9 cellular contexts compared by ENCODE assay signal in the genomic region with DNA sequence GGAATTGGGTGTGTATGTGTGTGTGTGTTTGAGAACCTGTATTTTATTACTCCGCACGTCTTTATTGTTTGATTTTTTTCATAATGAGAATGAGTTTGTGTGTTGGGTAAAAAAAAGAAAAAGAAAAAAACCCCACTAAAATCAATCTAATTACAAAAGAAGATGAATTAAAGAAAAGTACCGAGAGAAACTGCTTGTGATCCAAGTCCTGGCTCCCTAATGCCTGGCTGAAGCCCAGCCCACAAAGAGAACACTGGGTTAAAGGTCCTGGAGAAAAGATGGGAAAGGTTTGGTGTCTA. TPM values are rescaled to one million over a fixed set of nuclear protein-coding genes. Genes with fewer than 3 reads are reported as not detected.
DNase-seq lines count a peak whose midpoint lies in the region; ATAC-seq, FAIRE-seq and TF ChIP-seq lines count a peak whose summit lies in the region.
"Had no signal": no experiment of that assay in that cellular context is flagged by ENCODE, and none has a peak within 500 bp of the region (broad histone marks: within the 10 kb centered on the region; RNA-seq: fewer than 3 reads in every experiment).

No MANE protein-coding gene starts in this region.

- in situ Hi-C loops in astrocyte of the cerebellum (cut with HindIII; ENCODE audit: low sequenced_read_pairs) (no loop called here), HepG2 (cut with HindIII; ENCODE audit: extremely low pct_ligation_motif_present, low pct_unique_long_range_greater_than_20kb) (loop anchor here (25.0 kb wide), 1 partner anchor 831 kb away; a partner anchor contains a TSS)

- FAIRE-seq in HepG2 (lab: Jason Lieb, UNC), result no peak
- FAIRE-seq: TTC549 had no signal

- BruUV-seq in HepG2 (replicated peaks; lab: Mats Ljungman, UMichigan), result TSS peak; percentile 83

- no peaks in the 10 kb centered on the region for H3K9me2 ChIP-seq in SK-N-SH

- POLR2A ChIA-PET in SK-N-SH (lab: Yijun Ruan, JAX) (interaction anchor here (1.5 to 3.9 kb wide), 2 partner anchors 15 to 20 kb away, joined by 4 to 34 read pairs; a partner anchor contains a TSS), HepG2 (lab: Yijun Ruan, JAX) (interaction anchor here (0.6 to 18.7 kb wide), 30 partner anchors 11 to 1123 kb away, joined by 3 to 1053 read pairs (median 4); a partner anchor contains a TSS)

- peak overlapping the region; percentile 96 for H3K4me2 ChIP-seq in SK-N-SH
- peak overlapping the region; percentile 96 for H3K4me2 ChIP-seq in HepG2 (ENCODE audit: low read depth, low read length)

- 56% methylated on average over 3 of the region's 3 CpGs for WGBS in SK-N-SH (ENCODE audit: low lambda C conversion rate)
- 1% methylated on average over 3 of the region's 3 CpGs for WGBS in HepG2 (ENCODE audit: low lambda C conversion rate)

- H3K4me1 ChIP-seq in SK-N-SH (ENCODE audit: control insufficient read depth in 1 of 2, insufficient read depth in 2 of 2, low read depth in 1 of 2, low read length in 1 of 2), result peaks cover 13 to 31% of the 10 kb centered on the region in 2 experiments
- peaks cover 60% of the 10 kb centered on the region for H3K4me1 ChIP-seq in HepG2 (ENCODE audit: insufficient read depth, low read length)

- H3K9ac ChIP-seq in SK-N-SH (peak overlapping the region; percentile 95), HepG2 (ENCODE audit: insufficient read depth, low read depth, low read length) (peak overlapping the region; percentile 99)

- intact Hi-C loops in HepG2 (cut with micrococcal nuclease; ENCODE audit: unreplicated experiment), result loop anchor here (1.0 to 10.0 kb wide), 4 partner anchors 15 to 989 kb away; a partner anchor contains a TSS

- peak overlapping the region; percentile 93 to 97 for H3K4me3 ChIP-seq in SK-N-SH (ENCODE audit: low read depth in 2 of 2, low read length in 1 of 2)
- H3K4me3 ChIP-seq in astrocyte of the cerebellum (ENCODE audit: low read depth, low read length), result peak overlapping the region; percentile 67
- H3K4me3 ChIP-seq in HepG2 (replicated peaks in 1 of 3; ENCODE audit: insufficient read depth in 1 of 3, low read depth in 2 of 3, low read length in 3 of 3), result peak overlapping the region; percentile 95 to 99 (median 96)

- TF ChIP-seq POLR2A in HepG2 (IDR thresholded peaks at IDR 0.05; ENCODE audit: insufficient read depth in 1 of 2, low read depth in 2 of 2, low read length in 2 of 2), result no peak

- TF ChIP-seq CTCF in SK-N-SH (IDR thresholded peaks at IDR 0.05) (no peak), astrocyte of the cerebellum (IDR thresholded peaks at IDR 0.05; ENCODE audit: low read depth, low read length, missing control alignments) (no peak), HepG2 (CRISPR knock-in tag; IDR thresholded peaks at IDR 0.05) (no peak)

- TF ChIP-seq EP300 in SK-N-SH (IDR thresholded peaks at IDR 0.05; ENCODE audit: borderline replicate concordance in 1 of 2, low read depth in 1 of 2, low read length in 1 of 2) (no peak), HepG2 (IDR thresholded peaks at IDR 0.05; ENCODE audit: low read depth in 2 of 2, low read length in 2 of 2) (no peak), HepG2 (CRISPR knock-in tag; IDR thresholded peaks at IDR 0.05; ENCODE audit: borderline replicate concordance) (no peak)

- DNase-seq in SK-N-SH (no peak), astrocyte of the cerebellum (ENCODE audit: low read depth) (no peak), HepG2 (ENCODE audit: low spot score) (no peak), midbrain (lab: John Stamatoyannopoulos, UW) (no peak), NCI-H2107 (lab: John Stamatoyannopoulos, UW) (no peak)

- H3K36me3 ChIP-seq in SK-N-SH (replicated peaks in 1 of 2; ENCODE audit: control insufficient read depth in 1 of 2, insufficient read depth in 2 of 2, low read length in 1 of 2) (peaks cover 18 to 25% of the 10 kb centered on the region in 2 experiments), HepG2 (replicated peaks in 1 of 2; ENCODE audit: control insufficient read depth in 1 of 2, insufficient read depth in 2 of 2, low read length in 2 of 2) (peaks cover 26 to 34% of the 10 kb centered on the region in 2 experiments)

- H4K20me1 ChIP-seq in SK-N-SH (ENCODE audit: insufficient read depth) (peaks cover 12% of the 10 kb centered on the region; the same call in 1 of the 2 replicates), HepG2 (ENCODE audit: insufficient read depth, low read length) (no peaks in the 10 kb centered on the region)

- peak overlapping the region; percentile 76 to 93 for H3K27ac ChIP-seq in SK-N-SH (ENCODE audit: low read depth in 2 of 2, low read length in 1 of 2)
- H3K27ac ChIP-seq in HepG2 (ENCODE audit: extremely low read length, insufficient read depth, low read length), result peak overlapping the region; percentile 87
- H3K27ac ChIP-seq in temporal lobe (ENCODE audit: low read depth, low read length), result peak overlapping the region; percentile 72

- peak overlapping the region; percentile 93 for H2AFZ ChIP-seq in SK-N-SH (ENCODE audit: low read depth)
- peak overlapping the region; percentile 90 for H2AFZ ChIP-seq in HepG2 (ENCODE audit: low read length)

- TF ChIP-seq RAD21 in SK-N-SH (IDR thresholded peaks at IDR 0.05; ENCODE audit: low read length) (no peak), HepG2 (CRISPR knock-in tag; IDR thresholded peaks at IDR 0.05) (no peak)

- H3K9me3 ChIP-seq in SK-N-SH, result no peaks in the 10 kb centered on the region
- H3K9me3 ChIP-seq in HepG2 (ENCODE audit: low read length), result no peaks in the 10 kb centered on the region

- H3F3A ChIP-seq in SK-N-SH (replicated peaks; ENCODE audit: insufficient read depth), result peaks cover 21% of the 10 kb centered on the region

- CTCF ChIA-PET in SK-N-SH (lab: Yijun Ruan, JAX), result interaction anchor here (0.9 to 3.6 kb wide), 7 partner anchors 9 to 42 kb away, joined by 3 to 12 read pairs (median 4); a partner anchor contains a TSS
- CTCF ChIA-PET in HepG2 (lab: Yijun Ruan, JAX; ENCODE audit: low intra/inter-chr PET ratio, low total read pairs), result interaction anchor here (1.3 kb wide), 1 partner anchor 16 kb away, joined by 4 read pairs; a partner anchor contains a TSS

- H3K79me2 ChIP-seq in SK-N-SH (ENCODE audit: insufficient read depth) (peaks cover 48% of the 10 kb centered on the region), HepG2 (ENCODE audit: insufficient read depth, low read length) (peaks cover 34% of the 10 kb centered on the region)

- no peak for ATAC-seq in SK-N-SH treated with all-trans-retinoic acid at 6 μM for 48 hours
- ATAC-seq in HepG2, result no peak
- ATAC-seq in HG03175 (IDR thresholded peaks at IDR 0.05; ENCODE audit: unreplicated experiment), result no peak

- H3K27me3 ChIP-seq in SK-N-SH (ENCODE audit: insufficient read depth) (no peaks in the 10 kb centered on the region), HepG2 (ENCODE audit: control insufficient read depth in 1 of 2, insufficient read depth in 2 of 2, low read length in 2 of 2) (no peaks in the 10 kb centered on the region; a peak in 1 of 5 replicates)

RNA-seq across cellular contexts. Expression of a gene that starts 0.6 kb away (rescaled TPM):
- polyA plus RNA-seq in SK-N-SH (2012; rRNA removed) (30.6 and 49.4 TPM in 2 replicates), HepG2 (2011; rRNA removed) (49.8 and 58.5 TPM in 2 replicates)
- 27.9 and 35.0 TPM in 2 replicates for polyA plus RNA-seq in SK-N-SH (2012; cell fraction: cytosol; rRNA removed)
- polyA plus RNA-seq in SK-N-SH (2012; cell fraction: nucleus; rRNA removed), result 84.6 and 96.8 TPM in 2 replicates
- total RNA-seq in HepG2 (2016; rRNA removed; fragmentation: Illumina TruSeq; extraction: Trizol) (26.6 and 28.1 TPM in 2 replicates), temporal lobe (11.1 TPM)
- total RNA-seq in HepG2 (2016; cell fraction: cytosol; rRNA removed; fragmentation: Illumina TruSeq; extraction: Trizol; ENCODE audit: low read depth), result 5.8 and 7.1 TPM in 2 replicates
- total RNA-seq in HepG2 (2016; cell fraction: insoluble cytoplasmic fraction; rRNA removed; fragmentation: Illumina TruSeq; extraction: Trizol), result 23.5 and 29.8 TPM in 2 replicates
- total RNA-seq in HepG2 (2016; cell fraction: membrane; rRNA removed; fragmentation: Illumina TruSeq; extraction: Trizol), result 24.4 and 25.0 TPM in 2 replicates
- total RNA-seq in HepG2 (2016; cell fraction: nucleus; rRNA removed; fragmentation: Illumina TruSeq; extraction: Trizol), result 38.0 and 39.0 TPM in 2 replicates
- polyA plus RNA-seq in HepG2 (2011; cell fraction: cytosol; rRNA removed), result 47.5 and 52.5 TPM in 2 replicates
- 125 and 134 TPM in 2 replicates for polyA plus RNA-seq in HepG2 (2011; cell fraction: nucleus; rRNA removed)
- polyA plus RNA-seq in HepG2 (2012), result 58.4 and 61.4 TPM in 2 replicates
- 5.0 and 5.6 TPM in 2 replicates for polyA plus RNA-seq in HepG2 (2016; cell fraction: cytosol; fragmentation: Illumina TruSeq; extraction: Trizol; ENCODE audit: low read depth)
- polyA plus RNA-seq in HepG2 (2016; cell fraction: insoluble cytoplasmic fraction; fragmentation: Illumina TruSeq; extraction: Trizol; ENCODE audit: low read depth), result 24.9 and 26.1 TPM in 2 replicates
- polyA plus RNA-seq in HepG2 (2016; cell fraction: membrane; fragmentation: Illumina TruSeq; extraction: Trizol; ENCODE audit: low read depth), result 16.9 and 17.1 TPM in 2 replicates
- polyA plus RNA-seq in HepG2 (2016; cell fraction: nucleus; fragmentation: Illumina TruSeq; extraction: Trizol; ENCODE audit: insufficient read depth, low read depth), result 62.1 and 68.2 TPM in 2 replicates
- 14.9 and 41.6 TPM in 2 replicates for polyA minus RNA-seq in HepG2 (2011; rRNA and poly(A)+ RNA removed; ENCODE audit: low replicate concordance)
- 15.1 and 17.5 TPM in 2 replicates for polyA minus RNA-seq in HepG2 (2011; cell fraction: cytosol; rRNA and poly(A)+ RNA removed)
- polyA minus RNA-seq in HepG2 (2011; cell fraction: nucleus; rRNA and poly(A)+ RNA removed), result 64.5 and 72.0 TPM in 2 replicates

RNA-seq across cellular contexts. Expression of a gene that starts 3.4 kb away (rescaled TPM):
- 6.6 and 7.4 TPM in 2 replicates for polyA plus RNA-seq in SK-N-SH (2012; rRNA removed)
- 3.5 and 3.7 TPM in 2 replicates for polyA plus RNA-seq in SK-N-SH (2012; cell fraction: cytosol; rRNA removed)
- 42.7 and 51.8 TPM in 2 replicates for polyA plus RNA-seq in SK-N-SH (2012; cell fraction: nucleus; rRNA removed)
- total RNA-seq in HepG2 (2016; rRNA removed; fragmentation: Illumina TruSeq; extraction: Trizol), result 8.3 and 16.5 TPM in 2 replicates
- total RNA-seq in HepG2 (2016; cell fraction: cytosol; rRNA removed; fragmentation: Illumina TruSeq; extraction: Trizol; ENCODE audit: low read depth), result 2.5 and 3.0 TPM in 2 replicates
- total RNA-seq in HepG2 (2016; cell fraction: insoluble cytoplasmic fraction; rRNA removed; fragmentation: Illumina TruSeq; extraction: Trizol), result 8.0 and 15.9 TPM in 2 replicates
- 7.4 and 8.8 TPM in 2 replicates for total RNA-seq in HepG2 (2016; cell fraction: membrane; rRNA removed; fragmentation: Illumina TruSeq; extraction: Trizol)
- 19.8 and 23.1 TPM in 2 replicates for total RNA-seq in HepG2 (2016; cell fraction: nucleus; rRNA removed; fragmentation: Illumina TruSeq; extraction: Trizol)
- 22.5 and 26.5 TPM in 2 replicates for polyA plus RNA-seq in HepG2 (2011; rRNA removed)
- polyA plus RNA-seq in HepG2 (2011; cell fraction: cytosol; rRNA removed), result 7.4 and 8.8 TPM in 2 replicates
- 76.6 and 82.6 TPM in 2 replicates for polyA plus RNA-seq in HepG2 (2011; cell fraction: nucleus; rRNA removed)
- polyA plus RNA-seq in HepG2 (2012), result 17.5 and 26.4 TPM in 2 replicates
- polyA plus RNA-seq in HepG2 (2016; cell fraction: cytosol; fragmentation: Illumina TruSeq; extraction: Trizol; ENCODE audit: low read depth), result 3.7 and 5.1 TPM in 2 replicates
- 11.7 and 14.7 TPM in 2 replicates for polyA plus RNA-seq in HepG2 (2016; cell fraction: insoluble cytoplasmic fraction; fragmentation: Illumina TruSeq; extraction: Trizol; ENCODE audit: low read depth)
- 7.2 and 7.4 TPM in 2 replicates for polyA plus RNA-seq in HepG2 (2016; cell fraction: membrane; fragmentation: Illumina TruSeq; extraction: Trizol; ENCODE audit: low read depth)
- 47.6 and 61.8 TPM in 2 replicates for polyA plus RNA-seq in HepG2 (2016; cell fraction: nucleus; fragmentation: Illumina TruSeq; extraction: Trizol; ENCODE audit: insufficient read depth, low read depth)
- 10.2 and 19.7 TPM in 2 replicates for polyA minus RNA-seq in HepG2 (2011; rRNA and poly(A)+ RNA removed; ENCODE audit: low replicate concordance)
- 2.6 and 4.5 TPM in 2 replicates for polyA minus RNA-seq in HepG2 (2011; cell fraction: cytosol; rRNA and poly(A)+ RNA removed)
- 55.5 and 56.2 TPM in 2 replicates for polyA minus RNA-seq in HepG2 (2011; cell fraction: nucleus; rRNA and poly(A)+ RNA removed)
- total RNA-seq in temporal lobe, result 3.0 TPM

RNA-seq across cellular contexts. Expression of a gene that starts 15.2 kb away (rescaled TPM):
- polyA plus RNA-seq in SK-N-SH (2012; rRNA removed) (266 and 444 TPM in 2 replicates), HepG2 (2011; rRNA removed) (524 and 560 TPM in 2 replicates)
- 167 and 172 TPM in 2 replicates for polyA plus RNA-seq in SK-N-SH (2012; cell fraction: cytosol; rRNA removed)
- polyA plus RNA-seq in SK-N-SH (2012; cell fraction: nucleus; rRNA removed), result 987 and 2,028 TPM in 2 replicates
- total RNA-seq in HepG2 (2016; rRNA removed; fragmentation: Illumina TruSeq; extraction: Trizol) (173 and 233 TPM in 2 replicates), temporal lobe (38.6 TPM)
- 164 and 170 TPM in 2 replicates for total RNA-seq in HepG2 (2016; cell fraction: cytosol; rRNA removed; fragmentation: Illumina TruSeq; extraction: Trizol; ENCODE audit: low read depth)
- total RNA-seq in HepG2 (2016; cell fraction: insoluble cytoplasmic fraction; rRNA removed; fragmentation: Illumina TruSeq; extraction: Trizol), result 151 and 261 TPM in 2 replicates
- 240 and 258 TPM in 2 replicates for total RNA-seq in HepG2 (2016; cell fraction: membrane; rRNA removed; fragmentation: Illumina TruSeq; extraction: Trizol)
- total RNA-seq in HepG2 (2016; cell fraction: nucleus; rRNA removed; fragmentation: Illumina TruSeq; extraction: Trizol), result 233 and 257 TPM in 2 replicates
- polyA plus RNA-seq in HepG2 (2011; cell fraction: cytosol; rRNA removed), result 223 and 254 TPM in 2 replicates
- polyA plus RNA-seq in HepG2 (2011; cell fraction: nucleus; rRNA removed), result 1,653 and 1,890 TPM in 2 replicates
- 250 and 273 TPM in 2 replicates for polyA plus RNA-seq in HepG2 (2012)
- 203 and 217 TPM in 2 replicates for polyA plus RNA-seq in HepG2 (2016; cell fraction: cytosol; fragmentation: Illumina TruSeq; extraction: Trizol; ENCODE audit: low read depth)
- 267 and 292 TPM in 2 replicates for polyA plus RNA-seq in HepG2 (2016; cell fraction: insoluble cytoplasmic fraction; fragmentation: Illumina TruSeq; extraction: Trizol; ENCODE audit: low read depth)
- polyA plus RNA-seq in HepG2 (2016; cell fraction: membrane; fragmentation: Illumina TruSeq; extraction: Trizol; ENCODE audit: low read depth), result 282 and 307 TPM in 2 replicates
- polyA plus RNA-seq in HepG2 (2016; cell fraction: nucleus; fragmentation: Illumina TruSeq; extraction: Trizol; ENCODE audit: insufficient read depth, low read depth), result 742 and 751 TPM in 2 replicates
- polyA minus RNA-seq in HepG2 (2011; rRNA and poly(A)+ RNA removed; ENCODE audit: low replicate concordance), result 87.7 and 98.1 TPM in 2 replicates
- polyA minus RNA-seq in HepG2 (2011; cell fraction: cytosol; rRNA and poly(A)+ RNA removed), result 48.4 and 51.4 TPM in 2 replicates
- 305 and 331 TPM in 2 replicates for polyA minus RNA-seq in HepG2 (2011; cell fraction: nucleus; rRNA and poly(A)+ RNA removed)

RNA-seq across cellular contexts. Expression of a gene that starts 20.1 kb away (rescaled TPM):
- polyA plus RNA-seq in SK-N-SH (2012; rRNA removed) (7.7 and 8.7 TPM in 2 replicates), HepG2 (2011; rRNA removed) (31.8 and 35.0 TPM in 2 replicates)
- 6.8 and 7.8 TPM in 2 replicates for polyA plus RNA-seq in SK-N-SH (2012; cell fraction: cytosol; rRNA removed)
- polyA plus RNA-seq in SK-N-SH (2012; cell fraction: nucleus; rRNA removed), result 8.6 and 11.1 TPM in 2 replicates
- total RNA-seq in HepG2 (2016; rRNA removed; fragmentation: Illumina TruSeq; extraction: Trizol) (13.6 and 14.5 TPM in 2 replicates), temporal lobe (1.7 TPM)
- total RNA-seq in HepG2 (2016; cell fraction: cytosol; rRNA removed; fragmentation: Illumina TruSeq; extraction: Trizol; ENCODE audit: low read depth), result 11.3 and 13.1 TPM in 2 replicates
- 10.5 and 16.1 TPM in 2 replicates for total RNA-seq in HepG2 (2016; cell fraction: insoluble cytoplasmic fraction; rRNA removed; fragmentation: Illumina TruSeq; extraction: Trizol)
- 14.8 and 16.4 TPM in 2 replicates for total RNA-seq in HepG2 (2016; cell fraction: membrane; rRNA removed; fragmentation: Illumina TruSeq; extraction: Trizol)
- 10.9 and 15.9 TPM in 2 replicates for total RNA-seq in HepG2 (2016; cell fraction: nucleus; rRNA removed; fragmentation: Illumina TruSeq; extraction: Trizol)
- polyA plus RNA-seq in HepG2 (2011; cell fraction: cytosol; rRNA removed), result 26.7 and 26.8 TPM in 2 replicates
- 13.9 and 15.8 TPM in 2 replicates for polyA plus RNA-seq in HepG2 (2011; cell fraction: nucleus; rRNA removed)
- 11.3 and 15.2 TPM in 2 replicates for polyA plus RNA-seq in HepG2 (2012)
- 29.8 and 33.7 TPM in 2 replicates for polyA plus RNA-seq in HepG2 (2016; cell fraction: cytosol; fragmentation: Illumina TruSeq; extraction: Trizol; ENCODE audit: low read depth)
- polyA plus RNA-seq in HepG2 (2016; cell fraction: insoluble cytoplasmic fraction; fragmentation: Illumina TruSeq; extraction: Trizol; ENCODE audit: low read depth), result 16.7 and 23.2 TPM in 2 replicates
- polyA plus RNA-seq in HepG2 (2016; cell fraction: membrane; fragmentation: Illumina TruSeq; extraction: Trizol; ENCODE audit: low read depth), result 23.7 and 26.4 TPM in 2 replicates
- 20.7 and 24.1 TPM in 2 replicates for polyA plus RNA-seq in HepG2 (2016; cell fraction: nucleus; fragmentation: Illumina TruSeq; extraction: Trizol; ENCODE audit: insufficient read depth, low read depth)
- 56.0 and 72.1 TPM in 2 replicates for polyA minus RNA-seq in HepG2 (2011; rRNA and poly(A)+ RNA removed; ENCODE audit: low replicate concordance)
- 22.0 and 25.8 TPM in 2 replicates for polyA minus RNA-seq in HepG2 (2011; cell fraction: cytosol; rRNA and poly(A)+ RNA removed)
- polyA minus RNA-seq in HepG2 (2011; cell fraction: nucleus; rRNA and poly(A)+ RNA removed), result 19.6 and 28.8 TPM in 2 replicates

RNA-seq across cellular contexts. Expression of a gene that starts 46.6 kb away (rescaled TPM):
- 20.6 and 27.2 TPM in 2 replicates for polyA plus RNA-seq in SK-N-SH (2012; rRNA removed)
- 6.7 and 12.0 TPM in 2 replicates for polyA plus RNA-seq in SK-N-SH (2012; cell fraction: cytosol; rRNA removed)
- 94.2 and 116 TPM in 2 replicates for polyA plus RNA-seq in SK-N-SH (2012; cell fraction: nucleus; rRNA removed)
- total RNA-seq in HepG2 (2016; rRNA removed; fragmentation: Illumina TruSeq; extraction: Trizol), result 0.48 and 0.95 TPM in 2 replicates
- 0.30 TPM in 1 of 2 replicates, not detected in the other for total RNA-seq in HepG2 (2016; cell fraction: cytosol; rRNA removed; fragmentation: Illumina TruSeq; extraction: Trizol; ENCODE audit: low read depth)
- 0.21 and 0.91 TPM in 2 replicates for total RNA-seq in HepG2 (2016; cell fraction: insoluble cytoplasmic fraction; rRNA removed; fragmentation: Illumina TruSeq; extraction: Trizol)
- total RNA-seq in HepG2 (2016; cell fraction: membrane; rRNA removed; fragmentation: Illumina TruSeq; extraction: Trizol), result 0.12 and 0.31 TPM in 2 replicates
- 1.2 TPM in 2 replicates for total RNA-seq in HepG2 (2016; cell fraction: nucleus; rRNA removed; fragmentation: Illumina TruSeq; extraction: Trizol)
- polyA plus RNA-seq in HepG2 (2011; rRNA removed), result 1.1 and 1.8 TPM in 2 replicates
- polyA plus RNA-seq in HepG2 (2011; cell fraction: cytosol; rRNA removed), result 0.69 and 0.98 TPM in 2 replicates
- polyA plus RNA-seq in HepG2 (2011; cell fraction: nucleus; rRNA removed), result 9.4 and 11.6 TPM in 2 replicates
- 1.7 and 2.3 TPM in 2 replicates for polyA plus RNA-seq in HepG2 (2012)
- polyA plus RNA-seq in HepG2 (2016; cell fraction: cytosol; fragmentation: Illumina TruSeq; extraction: Trizol; ENCODE audit: low read depth), result 0.12 and 0.14 TPM in 2 replicates
- polyA plus RNA-seq in HepG2 (2016; cell fraction: insoluble cytoplasmic fraction; fragmentation: Illumina TruSeq; extraction: Trizol; ENCODE audit: low read depth), result 0.27 and 0.67 TPM in 2 replicates
- 0.16 and 0.19 TPM in 2 replicates for polyA plus RNA-seq in HepG2 (2016; cell fraction: membrane; fragmentation: Illumina TruSeq; extraction: Trizol; ENCODE audit: low read depth)
- 3.6 and 3.8 TPM in 2 replicates for polyA plus RNA-seq in HepG2 (2016; cell fraction: nucleus; fragmentation: Illumina TruSeq; extraction: Trizol; ENCODE audit: insufficient read depth, low read depth)
- 3.1 TPM in 1 of 2 replicates, not detected in the other for polyA minus RNA-seq in HepG2 (2011; rRNA and poly(A)+ RNA removed; ENCODE audit: low replicate concordance)
- polyA minus RNA-seq in HepG2 (2011; cell fraction: cytosol; rRNA and poly(A)+ RNA removed), result 0.59 and 1.5 TPM in 2 replicates
- polyA minus RNA-seq in HepG2 (2011; cell fraction: nucleus; rRNA and poly(A)+ RNA removed), result 0.99 and 1.9 TPM in 2 replicates
- 155 TPM for total RNA-seq in temporal lobe
